Comparison of ENCODE assay signal across 11 cellular contexts in genomic region chr14:44873536-44873935, GRCh38.
"Had no signal": no experiment of that assay in that cellular context is flagged by ENCODE, and none has a peak within 500 bp of the region (broad histone marks: within the 10 kb centered on the region; RNA-seq: fewer than 3 reads in every experiment).

No MANE protein-coding gene starts in this region.

- H3K4me3 Mint-ChIP-seq: activated CD4-positive, alpha-beta T cell treated with anti-CD3 and anti-CD28 coated beads for 36 hours; activated CD8-positive, alpha-beta T cell treated with anti-CD3 and anti-CD28 coated beads for 36 hours; activated naive CD8-positive, alpha-beta T cell treated with anti-CD3 and anti-CD28 coated beads, Interleukin-2, amount 50 U/mL, for 24 hours; T-cell had no signal

- H3K27ac ChIP-seq: ascending aorta, tibial artery, VCaP had no signal

- ATAC-seq: activated CD4-positive, alpha-beta T cell treated with anti-CD3 and anti-CD28 coated beads for 36 hours; activated CD8-positive, alpha-beta T cell treated with anti-CD3 and anti-CD28 coated beads for 36 hours; activated naive CD8-positive, alpha-beta T cell treated with anti-CD3 and anti-CD28 coated beads, Interleukin-2, amount 50 U/mL, for 24 hours; T-cell had no signal

- H3K4me3 ChIP-seq: ascending aorta, tibial artery had no signal

- H3K4me1 ChIP-seq: ascending aorta, tibial artery had no signal

- H3K36me3 Mint-ChIP-seq: T-cell had no signal

- H3K27ac Mint-ChIP-seq: activated CD4-positive, alpha-beta T cell treated with anti-CD3 and anti-CD28 coated beads for 36 hours; activated CD8-positive, alpha-beta T cell treated with anti-CD3 and anti-CD28 coated beads for 36 hours; activated naive CD8-positive, alpha-beta T cell treated with anti-CD3 and anti-CD28 coated beads, Interleukin-2, amount 50 U/mL, for 24 hours; T-cell had no signal

- DNase-seq: activated CD4-positive, alpha-beta T cell treated with anti-CD3 and anti-CD28 coated beads for 36 hours; activated CD8-positive, alpha-beta memory T cell treated with anti-CD3 and anti-CD28 coated beads, Interleukin-2, amount 50 U/mL, for 4 hours; activated CD8-positive, alpha-beta T cell treated with anti-CD3 and anti-CD28 coated beads for 36 hours; activated naive CD4-positive, alpha-beta T cell treated with Interleukin-2 at 50 U/mL for 16 hours; activated naive CD8-positive, alpha-beta T cell treated with anti-CD3 and anti-CD28 coated beads, Interleukin-2, amount 50 U/mL, for 24 hours; kidney; T-cell; T1000; tibial artery had no signal

- H3K36me3 ChIP-seq: ascending aorta, tibial artery had no signal

- H3K27me3 ChIP-seq: ascending aorta had no signal

- H3K4me1 Mint-ChIP-seq: activated CD4-positive, alpha-beta T cell treated with anti-CD3 and anti-CD28 coated beads for 36 hours; activated naive CD8-positive, alpha-beta T cell treated with anti-CD3 and anti-CD28 coated beads, Interleukin-2, amount 50 U/mL, for 24 hours; T-cell had no signal

- H3K9me3 Mint-ChIP-seq: activated naive CD8-positive, alpha-beta T cell treated with anti-CD3 and anti-CD28 coated beads, Interleukin-2, amount 50 U/mL, for 24 hours had no signal
